In genomic region chr10:94174838-94175237, GRCh38 we compare ENCODE assay signal across 28 cellular contexts.
DNase-seq lines count a peak whose midpoint lies in the region; ATAC-seq and TF ChIP-seq lines count a peak whose summit lies in the region.
"Had no signal": no experiment of that assay in that cellular context is flagged by ENCODE, and none has a peak within 500 bp of the region (broad histone marks: within the 10 kb centered on the region; RNA-seq: fewer than 3 reads in every experiment).

No MANE protein-coding gene starts in this region.

- TF ChIP-seq CTCF in heart left ventricle (IDR thresholded peaks at IDR 0.05) (no peak), spleen (IDR thresholded peaks at IDR 0.05 in 8 of 11, conservative IDR thresholded peaks at IDR 0.05 in 3 of 11) (no peak), stomach (IDR thresholded peaks at IDR 0.05) (no peak)

- H3K27ac ChIP-seq in heart left ventricle = peak overlapping the region in 8 of 12 donors; percentile 5 to 56 (median 26)
- peak overlapping the region in 6 of 8 donors; percentile 21 to 63 (median 43) for H3K27ac ChIP-seq in spleen
- H3K27ac ChIP-seq in stomach = no peak overlapping the region
- H3K27ac ChIP-seq: A549; BLaER1 treated with 17β-estradiol and CSF1 and Interleukin-3, amounts not matched to agents 10 nM and 100 nM; Peyer's patch had no signal

- peaks cover 0 to 19% (median 0%) of the 10 kb centered on the region in 9 donors for H3K36me3 ChIP-seq in heart left ventricle
- H3K36me3 ChIP-seq in adipocyte (ENCODE audit: control insufficient read depth, insufficient read depth, low read length, severe bottlenecking) = peaks cover 8% of the 10 kb centered on the region
- H3K36me3 ChIP-seq in spleen = no peaks in the 10 kb centered on the region
- peaks cover 0 to 14% (median 5%) of the 10 kb centered on the region in 4 donors for H3K36me3 ChIP-seq in stomach
- H3K36me3 ChIP-seq: BLaER1 treated with 17β-estradiol and CSF1 and Interleukin-3, amounts not matched to agents 10 nM and 100 nM; Peyer's patch had no signal

- TF ChIP-seq POLR2A in heart left ventricle (IDR thresholded peaks at IDR 0.05) = no peak
- no peak for TF ChIP-seq POLR2A in spleen (IDR thresholded peaks at IDR 0.05)
- no peak for TF ChIP-seq POLR2A in stomach (IDR thresholded peaks at IDR 0.05)

- TF ChIP-seq EP300 in stomach (IDR thresholded peaks at IDR 0.05) = no peak

- H3K9ac ChIP-seq in adipocyte (ENCODE audit: low read length) = no peak overlapping the region
- H3K9ac ChIP-seq: BLaER1 treated with 17β-estradiol and CSF1 and Interleukin-3, amounts not matched to agents 10 nM and 100 nM; SK-N-SH had no signal

- H3K4me1 ChIP-seq in heart left ventricle = peaks cover 0 to 31% (median 8%) of the 10 kb centered on the region in 12 donors
- peaks cover 11% of the 10 kb centered on the region for H3K4me1 ChIP-seq in adipocyte (ENCODE audit: control insufficient read depth, insufficient read depth, low read length)
- H3K4me1 ChIP-seq in spleen = peaks cover 0 to 27% (median 10%) of the 10 kb centered on the region in 6 donors
- H3K4me1 ChIP-seq in stomach = peaks cover 0 to 16% (median 0%) of the 10 kb centered on the region in 4 donors
- H3K4me1 ChIP-seq: Caco-2, Peyer's patch had no signal

- intact Hi-C loops in heart left ventricle (cut with DNase I) = no loop called here
- intact Hi-C loops in cardiac septum (cut with DNase I) = no loop called here
- intact Hi-C loops in spleen (cut with DNase I; ENCODE audit: low total_unique reads) = no loop called here
- intact Hi-C loops in stomach (cut with DNase I; ENCODE audit: low total_unique reads) = no loop called here

- H3K9me3 ChIP-seq in heart left ventricle (no peaks in the 10 kb centered on the region), adipocyte (ENCODE audit: control insufficient read depth, low read length) (no peaks in the 10 kb centered on the region), spleen (no peaks in the 10 kb centered on the region), stomach (no peaks in the 10 kb centered on the region)
- H3K9me3 ChIP-seq: A549; BLaER1 treated with 17β-estradiol and CSF1 and Interleukin-3, amounts not matched to agents 10 nM and 100 nM; Caco-2; Peyer's patch; SK-N-SH had no signal

- ATAC-seq in heart left ventricle = peak in 2 of 4 donors; percentile 16 to 30
- ATAC-seq: A549, GM23338 had no signal

- no peak overlapping the region for H3K4me3 ChIP-seq in heart left ventricle
- no peak overlapping the region for H3K4me3 ChIP-seq in adipocyte (ENCODE audit: low read length)
- H3K4me3 ChIP-seq in spleen = no peak overlapping the region
- no peak overlapping the region for H3K4me3 ChIP-seq in stomach
- H3K4me3 ChIP-seq: A549; BLaER1 treated with 17β-estradiol and CSF1 and Interleukin-3, amounts not matched to agents 10 nM and 100 nM; GM23338; Peyer's patch had no signal

- no peaks in the 10 kb centered on the region for H3K27me3 ChIP-seq in heart left ventricle
- H3K27me3 ChIP-seq in adipocyte (replicated peaks; ENCODE audit: control insufficient read depth, insufficient read depth, low read length) = no peaks in the 10 kb centered on the region
- H3K27me3 ChIP-seq in spleen (replicated peaks in 1 of 7) = peaks cover 0 to 5% (median 0%) of the 10 kb centered on the region in 7 donors
- no peaks in the 10 kb centered on the region for H3K27me3 ChIP-seq in stomach
- H3K27me3 ChIP-seq: BLaER1 treated with 17β-estradiol and CSF1 and Interleukin-3, amounts not matched to agents 10 nM and 100 nM; Peyer's patch had no signal

- no peak for DNase-seq in heart left ventricle
- DNase-seq in cardiac septum (ENCODE audit: low spot score) = no peak
- DNase-seq in adipocyte (ENCODE audit: low read depth) = peak; percentile 58
- DNase-seq in fibroblast of peridontal ligament (ENCODE audit: extremely low read depth) = peak; percentile 22
- no peak for DNase-seq in spleen
- DNase-seq in stomach = no peak
- DNase-seq in COR-L47 (lab: John Stamatoyannopoulos, UW) = no peak
- DNase-seq: AML-193; Caco-2; CD4-positive, alpha-beta T cell; H9; HFFc6; KBM-7; MM.1S; NCI-H1092; NCI-H1417 treated with DMSO at 0.1 percent for 48 hours; NCI-H1694 treated with DMSO at 0.1 percent for 48 hours; NCI-H2081 treated with DMSO at 0.1 percent for 48 hours; NCI-H2171; NCI-H226; NCI-H510A; NCI-H69; OCI-M1; Peyer's patch; SK-N-SH had no signal

Comparison
In these comparisons a context has a peak if more than half of its experiments do, and no peak if none do; other contexts are left out.
1. DNase-seq: peak in adipocyte (single experiment) and fibroblast of peridontal ligament (single experiment); none in heart left ventricle (0 of 5), cardiac septum (single experiment), spleen (single experiment), stomach (single experiment) and COR-L47 (single experiment).
2. H3K27ac ChIP-seq: peak in heart left ventricle (8 of 12) and spleen (6 of 8); none in stomach (0 of 5).